1 cellular context compared by ENCODE assay signal in genomic region chr12:76451528-76451927, GRCh38.
TF ChIP-seq lines count a peak whose summit lies in the region.

No MANE protein-coding gene starts in this region.

TF ChIP-seq in GM23338, 12 proteins besides CTCF, POLR2A, EP300 and RAD21 (continued from another document):
- TF ChIP-seq ZNF462 (CRISPR knock-in tag; IDR thresholded peaks at IDR 0.05), result no peak
- no peak for TF ChIP-seq NANOG (IDR thresholded peaks at IDR 0.05; ENCODE audit: borderline replicate concordance)
